In genomic region chr2:233369462-233369861, GRCh38 we compare ENCODE assay signal across 25 cellular contexts. TPM values are rescaled to one million over a fixed set of nuclear protein-coding genes. Genes with fewer than 3 reads are reported as not detected.
DNase-seq lines count a peak whose midpoint lies in the region; ATAC-seq, FAIRE-seq and TF ChIP-seq lines count a peak whose summit lies in the region.
"Had no signal": no experiment of that assay in that cellular context is flagged by ENCODE, and none has a peak within 500 bp of the region (broad histone marks: within the 10 kb centered on the region; RNA-seq: fewer than 3 reads in every experiment).

No MANE protein-coding gene starts in this region.

- 88 to 92% methylated on average over 8 of the region's 8 CpGs for WGBS in thyroid gland, 2 donors

- POLR2A ChIA-PET in activated B cell treated with CpG ODN at 0.5 μM for 24 hours (lab: Charles Lee), result interaction anchor here (0.6 to 1.6 kb wide), 4 partner anchors 7 to 115 kb away, joined by 3 to 6 read pairs (median 4); no protein-coding TSS in a partner anchor
- POLR2A ChIA-PET in naive thymus-derived CD8-positive, alpha-beta T cell (lab: Charles Lee), result no interaction called here

- peak overlapping the region in 2 of 3 donors; percentile 5 to 44 for H3K27ac ChIP-seq in thyroid gland
- H3K27ac ChIP-seq: brain microvascular endothelial cell, parathyroid adenoma had no signal

- H3K4me3 Mint-ChIP-seq in activated T-cell treated with anti-CD3 and anti-CD28 coated beads, Interleukin-2, amount 50 U/mL, for 72 hours, result no peak overlapping the region
- H3K4me3 Mint-ChIP-seq in activated B cell treated with CpG ODN at 0.5 μM for 24 hours, result no peak overlapping the region
- peak overlapping the region in 3 of 10 donors; percentile 13 to 30 (median 14) for H3K4me3 Mint-ChIP-seq in naive thymus-derived CD8-positive, alpha-beta T cell
- H3K4me3 Mint-ChIP-seq: mesothelial cell of epicardium had no signal

- no peaks in the 10 kb centered on the region for H3K9me3 ChIP-seq in thyroid gland

- H3K27me3 Mint-ChIP-seq in activated T-cell treated with anti-CD3 and anti-CD28 coated beads, Interleukin-2, amount 50 U/mL, for 72 hours (ENCODE audit: low read depth), result no peaks in the 10 kb centered on the region
- H3K27me3 Mint-ChIP-seq in activated B cell treated with CpG ODN at 0.5 μM for 24 hours, result no peaks in the 10 kb centered on the region
- H3K27me3 Mint-ChIP-seq in naive thymus-derived CD8-positive, alpha-beta T cell, result no peaks in the 10 kb centered on the region

- no peak for ATAC-seq in activated T-cell treated with anti-CD3 and anti-CD28 coated beads, Interleukin-2, amount 50 U/mL, for 72 hours (replicated peaks in 1 of 2)
- ATAC-seq in activated B cell treated with CpG ODN at 0.5 μM for 24 hours (ENCODE audit: low read depth), result no peak
- ATAC-seq in naive thymus-derived CD8-positive, alpha-beta T cell, result no peak
- ATAC-seq: HCT116, left ventricle myocardium superior, right cardiac atrium had no signal

- H3K4me1 ChIP-seq in thyroid gland, result peaks cover 34 to 47% of the 10 kb centered on the region in 2 donors
- H3K4me1 ChIP-seq: parathyroid adenoma had no signal

- H3K27ac Mint-ChIP-seq in activated T-cell treated with anti-CD3 and anti-CD28 coated beads, Interleukin-2, amount 50 U/mL, for 72 hours, result peak overlapping the region; percentile 32
- H3K27ac Mint-ChIP-seq in activated B cell treated with CpG ODN at 0.5 μM for 24 hours, result peak overlapping the region; percentile 72
- H3K27ac Mint-ChIP-seq in naive thymus-derived CD8-positive, alpha-beta T cell, result peak overlapping the region in 7 of 10 donors; percentile 31 to 91 (median 62)
- H3K27ac Mint-ChIP-seq: mesothelial cell of epicardium had no signal

- H3K27me3 ChIP-seq in thyroid gland, result no peaks in the 10 kb centered on the region
- H3K27me3 ChIP-seq: brain microvascular endothelial cell had no signal

- no peaks in the 10 kb centered on the region for H3K36me3 ChIP-seq in thyroid gland
- H3K36me3 ChIP-seq: brain microvascular endothelial cell had no signal

- CTCF ChIA-PET in activated B cell treated with CpG ODN at 0.5 μM for 24 hours (lab: Charles Lee), result interaction anchor here (1.3 kb wide), 1 partner anchor 74 kb away, joined by 3 read pairs; no protein-coding TSS in a partner anchor

- FAIRE-seq in RCC 7860 (lab: Jason Lieb, UNC), result no peak
- FAIRE-seq: GM19239, keratinocyte, urothelium cell line had no signal

- DNase-seq in activated T-cell treated with anti-CD3 and anti-CD28 coated beads, Interleukin-2, amount 50 U/mL, for 72 hours, result no peak
- no peak for DNase-seq in activated T-cell treated with anti-CD3 and anti-CD28 coated beads for 4 hours
- no peak for DNase-seq in activated B cell treated with CpG ODN at 0.5 μM for 24 hours
- DNase-seq in naive thymus-derived CD8-positive, alpha-beta T cell, result no peak
- DNase-seq in thyroid gland, result no peak
- no peak for DNase-seq in NCI-H146 (lab: John Stamatoyannopoulos, UW)
- DNase-seq in NCI-H2227 treated with DMSO at 0.1 percent for 48 hours (lab: John Stamatoyannopoulos, UW), result no peak
- no peak for DNase-seq in RCC 7860 (ENCODE audit: low spot score)
- DNase-seq: activated CD4-positive, alpha-beta T cell treated with anti-CD3 and anti-CD28 coated beads for 1 hour; brain microvascular endothelial cell; DMS153; GDM1; left ventricle myocardium superior; NCI-H1092 treated with DMSO at 0.1 percent for 48 hours; NCI-H2029; NCI-H526 treated with DMSO at 0.1 percent for 48 hours; right cardiac atrium; stimulated activated CD4-positive, alpha-beta T cell treated with anti-CD3 and anti-CD28 coated beads, Interleukin-2, amount 100 ng/mL, for 48 hours; T-helper 1 cell had no signal

- peaks cover 54% of the 10 kb centered on the region for H3K4me1 Mint-ChIP-seq in activated T-cell treated with anti-CD3 and anti-CD28 coated beads, Interleukin-2, amount 50 U/mL, for 72 hours (ENCODE audit: low read depth)
- peaks cover 78% of the 10 kb centered on the region for H3K4me1 Mint-ChIP-seq in activated B cell treated with CpG ODN at 0.5 μM for 24 hours
- H3K4me1 Mint-ChIP-seq in naive thymus-derived CD8-positive, alpha-beta T cell, result peaks cover 36 to 75% (median 65%) of the 10 kb centered on the region in 4 donors
- H3K4me1 Mint-ChIP-seq: mesothelial cell of epicardium had no signal

- intact Hi-C loops in activated B cell treated with CpG ODN at 0.5 μM for 24 hours (cut with micrococcal nuclease), result loop anchor here (1.0 kb wide), 1 partner anchor 11 kb away; no protein-coding TSS in a partner anchor
- intact Hi-C loops in thyroid gland (cut with DNase I), result no loop called here

- H3K9me3 Mint-ChIP-seq in activated T-cell treated with anti-CD3 and anti-CD28 coated beads, Interleukin-2, amount 50 U/mL, for 72 hours, result no peaks in the 10 kb centered on the region
- no peaks in the 10 kb centered on the region for H3K9me3 Mint-ChIP-seq in activated B cell treated with CpG ODN at 0.5 μM for 24 hours
- peaks cover 0 to 1% (median 0%) of the 10 kb centered on the region in 9 donors for H3K9me3 Mint-ChIP-seq in naive thymus-derived CD8-positive, alpha-beta T cell

- no peak for TF ChIP-seq POLR2A in thyroid gland (IDR thresholded peaks at IDR 0.05)

- peaks cover 2 to 12% of the 10 kb centered on the region in 2 donors for H3K36me3 Mint-ChIP-seq in activated T-cell treated with anti-CD3 and anti-CD28 coated beads, Interleukin-2, amount 50 U/mL, for 72 hours (ENCODE audit: insufficient read depth in 2 of 2)
- peaks cover 59% of the 10 kb centered on the region for H3K36me3 Mint-ChIP-seq in activated B cell treated with CpG ODN at 0.5 μM for 24 hours (ENCODE audit: low read depth)
- peaks cover 10 to 65% (median 14%) of the 10 kb centered on the region in 3 donors for H3K36me3 Mint-ChIP-seq in naive thymus-derived CD8-positive, alpha-beta T cell

- TF ChIP-seq CTCF in activated B cell treated with CpG ODN at 0.5 μM for 24 hours (IDR thresholded peaks at IDR 0.05) (no peak), thyroid gland (IDR thresholded peaks at IDR 0.05) (no peak)

- H3K4me3 ChIP-seq in thyroid gland (replicated peaks in 1 of 3), result no peak overlapping the region

RNA-seq across cellular contexts. Expression of gene DGKD, which starts 15.2 kb away (rescaled TPM):
- 10 to 100 TPM; 78.0 to 94.4 TPM for total RNA-seq in activated T-cell treated with anti-CD3 and anti-CD28 coated beads, Interleukin-2, amount 50 U/mL, for 72 hours
- total RNA-seq in activated B cell treated with CpG ODN at 0.5 μM for 24 hours, result 140 and 188 TPM in 2 replicates
- 100 to 1,000 TPM; 300 to 315 TPM for total RNA-seq in naive thymus-derived CD8-positive, alpha-beta T cell
- 10 to 100 TPM; 29.3 to 44.5 (median 31.6) TPM for polyA plus RNA-seq in naive thymus-derived CD8-positive, alpha-beta T cell
- 10 to 100 TPM; 22.3 to 71.7 (median 27.3) TPM for total RNA-seq in thyroid gland
